In the genomic region with DNA sequence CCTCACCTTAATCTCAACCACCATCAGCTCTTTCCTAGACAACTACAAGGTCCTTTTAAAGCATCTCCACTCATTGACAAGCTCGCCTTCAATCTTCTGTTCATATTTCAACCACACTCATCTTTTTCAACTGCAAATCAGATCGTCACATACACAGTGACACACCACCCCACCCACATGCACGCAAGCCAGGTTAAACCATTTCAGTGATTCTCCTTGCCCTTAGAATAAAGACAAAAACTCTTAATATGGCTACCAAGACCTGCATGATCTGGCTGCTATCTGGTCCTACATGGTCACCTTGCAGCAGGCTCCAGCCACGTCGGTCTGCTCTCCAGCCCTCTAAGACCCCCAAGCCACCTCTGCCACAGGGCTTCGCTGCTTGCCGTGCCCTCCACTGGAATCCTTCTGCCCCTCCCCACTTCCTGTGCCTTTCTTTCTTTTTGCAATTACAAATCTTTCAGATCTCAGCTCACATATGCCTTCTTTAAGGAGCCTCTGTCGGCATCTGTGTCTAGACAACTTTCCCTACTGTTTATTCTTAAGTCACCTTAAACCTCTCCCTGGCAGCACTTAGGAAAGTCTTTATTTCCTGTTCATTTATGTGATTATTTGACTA, we compare ENCODE assay signal across 17 cellular contexts.
DNase-seq lines count a peak whose midpoint lies in the region; ATAC-seq and TF ChIP-seq lines count a peak whose summit lies in the region.
"Had no signal": no experiment of that assay in that cellular context is flagged by ENCODE, and none has a peak within 500 bp of the region (broad histone marks: within the 10 kb centered on the region; RNA-seq: fewer than 3 reads in every experiment).

No MANE protein-coding gene starts in this region.

- no peak overlapping the region for H2BK5ac ChIP-seq in H9 (ENCODE audit: insufficient read length, low read length)

- H4K91ac ChIP-seq in H9 (ENCODE audit: insufficient read length, low read depth, low read length) = no peak overlapping the region

- H3K4ac ChIP-seq in H9 (ENCODE audit: low read depth, low read length) = no peak overlapping the region

- H3K4me3 Mint-ChIP-seq in H9 = no peak overlapping the region
- peak overlapping the region; percentile 20 for H3K4me3 Mint-ChIP-seq in activated CD4-positive, alpha-beta memory T cell treated with anti-CD3 and anti-CD28 coated beads for 36 hours
- peak overlapping the region; percentile 77 for H3K4me3 Mint-ChIP-seq in activated naive CD8-positive, alpha-beta T cell
- H3K4me3 Mint-ChIP-seq: endodermal cell had no signal

- H3K27me3 ChIP-seq in H9 (ENCODE audit: insufficient read depth, low read length) = no peaks in the 10 kb centered on the region
- no peaks in the 10 kb centered on the region for H3K27me3 ChIP-seq in heart left ventricle

- H3K36me3 Mint-ChIP-seq in H9 (ENCODE audit: insufficient read depth in 1 of 3, low read depth in 3 of 3) = no peaks in the 10 kb centered on the region; a peak in 1 of 7 replicates
- H3K36me3 Mint-ChIP-seq in activated CD4-positive, alpha-beta memory T cell treated with anti-CD3 and anti-CD28 coated beads for 36 hours = peaks cover 4% of the 10 kb centered on the region
- no peaks in the 10 kb centered on the region for H3K36me3 Mint-ChIP-seq in activated naive CD8-positive, alpha-beta T cell

- no peak for TF ChIP-seq CTCF in H9 (conservative IDR thresholded peaks at IDR 0.05)
- TF ChIP-seq CTCF in heart left ventricle (IDR thresholded peaks at IDR 0.05) = no peak

- ATAC-seq in GM21717 (IDR thresholded peaks at IDR 0.05; ENCODE audit: unreplicated experiment) = no peak
- no peak for ATAC-seq in heart left ventricle
- ATAC-seq: K562, mucosa of descending colon, Right ventricle myocardium inferior had no signal

- no peaks in the 10 kb centered on the region for H3K9me3 ChIP-seq in H9 (ENCODE audit: control insufficient read depth, low read depth, low read length)
- H3K9me3 ChIP-seq in heart left ventricle = peaks cover 0 to 5% (median 0%) of the 10 kb centered on the region in 12 donors
- H3K9me3 ChIP-seq: Caco-2, HAP-1, mucosa of descending colon had no signal

- H3K36me3 ChIP-seq in heart left ventricle = no peaks in the 10 kb centered on the region
- H3K36me3 ChIP-seq: HAP-1 had no signal

- no peak overlapping the region for H2AFZ ChIP-seq in H9 (ENCODE audit: low read length)

- H3K23me2 ChIP-seq in H9 (ENCODE audit: insufficient read length, low read depth, low read length, poor library complexity, severe bottlenecking) = peaks cover 3% of the 10 kb centered on the region

- H2BK120ac ChIP-seq in H9 (ENCODE audit: low read depth, low read length, poor library complexity, severe bottlenecking) = no peak overlapping the region

- no peak overlapping the region for H2BK20ac ChIP-seq in H9 (ENCODE audit: low read depth, low read length, poor library complexity, severe bottlenecking)

- H4K8ac ChIP-seq in H9 (replicated peaks; ENCODE audit: insufficient read length, low read depth, low read length) = no peak overlapping the region

- H3K27ac Mint-ChIP-seq in H9 = peak overlapping the region in 2 of 3 experiments; percentile 7 to 23; a peak in 2 of 7 replicates
- peak overlapping the region; percentile 16 for H3K27ac Mint-ChIP-seq in activated CD4-positive, alpha-beta memory T cell treated with anti-CD3 and anti-CD28 coated beads for 36 hours
- H3K27ac Mint-ChIP-seq in activated naive CD8-positive, alpha-beta T cell = peak overlapping the region; percentile 69
- H3K27ac Mint-ChIP-seq: endodermal cell had no signal

- no CpG with 5 or more reads among the region's 8 CpGs for WGBS in H9 (ENCODE audit: extremely low coverage, insufficient read length, low lambda C conversion rate)
- WGBS in heart left ventricle, 4 donors = 85 to 90% (median 88%) methylated on average over 8 of the region's 8 CpGs

- intact Hi-C loops in activated CD4-positive, alpha-beta memory T cell treated with anti-CD3 and anti-CD28 coated beads for 36 hours (cut with micrococcal nuclease) = no loop called here
- intact Hi-C loops in heart left ventricle (cut with DNase I) = no loop called here

- H4K20me1 ChIP-seq in H9 (ENCODE audit: control insufficient read depth, insufficient read depth, insufficient read length) = no peaks in the 10 kb centered on the region

- no peaks in the 10 kb centered on the region for H3K79me2 ChIP-seq in H9 (ENCODE audit: insufficient read depth, low read length)

- DNase-seq in H9 (no peak), NCI-H128 (lab: John Stamatoyannopoulos, UW; ENCODE audit: unreplicated experiment) (no peak), heart left ventricle (no peak), retina (no peak)
- peak; percentile 46 for DNase-seq in activated CD4-positive, alpha-beta memory T cell treated with anti-CD3 and anti-CD28 coated beads for 36 hours
- peak; percentile 12 to 42 for DNase-seq in stimulated activated CD4-positive, alpha-beta T cell treated with anti-CD3 and anti-CD28 coated beads, Interleukin-4, amount 100 ng/mL, for 4 hours
- DNase-seq: Caco-2, EL, endodermal cell, mucosa of descending colon, MV-4-11, NCI-H1930 had no signal

- POLR2A ChIA-PET in activated CD4-positive, alpha-beta memory T cell treated with anti-CD3 and anti-CD28 coated beads for 36 hours (lab: Charles Lee) = no interaction called here

- CTCF ChIA-PET in activated CD4-positive, alpha-beta memory T cell treated with anti-CD3 and anti-CD28 coated beads for 36 hours (lab: Charles Lee) = no interaction called here

- no peak overlapping the region for H3K4me2 ChIP-seq in H9 (ENCODE audit: insufficient read depth, insufficient read length, low read length)

- no peaks in the 10 kb centered on the region for H3K4me1 ChIP-seq in H9 (ENCODE audit: insufficient read depth, low read length)
- no peaks in the 10 kb centered on the region for H3K4me1 ChIP-seq in heart left ventricle
- H3K4me1 ChIP-seq: HAP-1 had no signal

- no peak overlapping the region for H2BK15ac ChIP-seq in H9 (ENCODE audit: low read depth, low read length)

- no peak overlapping the region for H2AK5ac ChIP-seq in H9 (ENCODE audit: insufficient read length, low read length)

- no peak overlapping the region for H3T11ph ChIP-seq in H9 (ENCODE audit: low read length)

- H3K4me3 ChIP-seq in heart left ventricle = no peak overlapping the region
- H3K4me3 ChIP-seq: HAP-1, K562, mucosa of descending colon had no signal

- no peak overlapping the region for H3K56ac ChIP-seq in H9 (ENCODE audit: insufficient read length, low read depth, low read length)

- H3K27ac ChIP-seq in H9 (ENCODE audit: insufficient read length, low read depth, low read length) (no peak overlapping the region), heart left ventricle (no peak overlapping the region)

- TF ChIP-seq POLR2A in heart left ventricle (IDR thresholded peaks at IDR 0.05) = no peak

- H3K27me3 Mint-ChIP-seq in H9 (ENCODE audit: low read depth) = no peaks in the 10 kb centered on the region; the same call in 1 of the 2 replicates
- no peaks in the 10 kb centered on the region for H3K27me3 Mint-ChIP-seq in activated CD4-positive, alpha-beta memory T cell treated with anti-CD3 and anti-CD28 coated beads for 36 hours
- peaks cover 2% of the 10 kb centered on the region for H3K27me3 Mint-ChIP-seq in activated naive CD8-positive, alpha-beta T cell

- H3K9me3 Mint-ChIP-seq in H9 = peaks cover 0 to 1% of the 10 kb centered on the region in 2 experiments; a peak in 1 of 5 replicates
- H3K9me3 Mint-ChIP-seq in activated CD4-positive, alpha-beta memory T cell treated with anti-CD3 and anti-CD28 coated beads for 36 hours = no peaks in the 10 kb centered on the region
- H3K9me3 Mint-ChIP-seq in activated naive CD8-positive, alpha-beta T cell (ENCODE audit: low read depth) = no peaks in the 10 kb centered on the region
- H3K9me3 Mint-ChIP-seq: endodermal cell had no signal

- H3K23ac ChIP-seq in H9 (ENCODE audit: insufficient read length, low read depth, low read length) = no peak overlapping the region

- no peaks in the 10 kb centered on the region for H3K79me1 ChIP-seq in H9 (ENCODE audit: insufficient read depth, low read depth, low read length, poor library complexity, severe bottlenecking)

- H3K18ac ChIP-seq in H9 (ENCODE audit: insufficient read length, low read depth, low read length) = no peak overlapping the region

- H3K14ac ChIP-seq in H9 (ENCODE audit: insufficient read depth, low read length) = no peak overlapping the region

- no peak overlapping the region for H3K9ac ChIP-seq in H9 (ENCODE audit: extremely low read depth, insufficient read length, low read length)

- H2BK12ac ChIP-seq in H9 (ENCODE audit: insufficient read length, low read depth, low read length) = no peak overlapping the region

- H3K4me1 Mint-ChIP-seq in H9 = peaks cover 0 to 9% of the 10 kb centered on the region in 2 experiments; a peak in 1 of 4 replicates
- H3K4me1 Mint-ChIP-seq in activated CD4-positive, alpha-beta memory T cell treated with anti-CD3 and anti-CD28 coated beads for 36 hours (ENCODE audit: low read depth) = peaks cover 14% of the 10 kb centered on the region
- peaks cover 23% of the 10 kb centered on the region for H3K4me1 Mint-ChIP-seq in activated naive CD8-positive, alpha-beta T cell (ENCODE audit: low read depth)
- H3K4me1 Mint-ChIP-seq: endodermal cell had no signal

- no peak overlapping the region for H4K5ac ChIP-seq in H9 (ENCODE audit: insufficient read length, low read depth, low read length)

Comparison
In these comparisons a context has a peak if more than half of its experiments do, and no peak if none do; other contexts are left out.
1. DNase-seq: peak in activated CD4-positive, alpha-beta memory T cell treated with anti-CD3 and anti-CD28 coated beads for 36 hours (single experiment) and stimulated activated CD4-positive, alpha-beta T cell treated with anti-CD3 and anti-CD28 coated beads, Interleukin-4, amount 100 ng/mL, for 4 hours (2 of 2); none in H9 (single experiment), NCI-H128 (single experiment), heart left ventricle (0 of 5) and retina (single experiment).
2. H3K27ac Mint-ChIP-seq: peak in every context shown above with its lines; median percentile 69 in activated naive CD8-positive, alpha-beta T cell; 16 in activated CD4-positive, alpha-beta memory T cell treated with anti-CD3 and anti-CD28 coated beads for 36 hours; 15 in H9.
3. H3K4me3 Mint-ChIP-seq: peak in activated CD4-positive, alpha-beta memory T cell treated with anti-CD3 and anti-CD28 coated beads for 36 hours (single experiment) and activated naive CD8-positive, alpha-beta T cell (single experiment); none in H9 (0 of 2).